In the genomic region with DNA sequence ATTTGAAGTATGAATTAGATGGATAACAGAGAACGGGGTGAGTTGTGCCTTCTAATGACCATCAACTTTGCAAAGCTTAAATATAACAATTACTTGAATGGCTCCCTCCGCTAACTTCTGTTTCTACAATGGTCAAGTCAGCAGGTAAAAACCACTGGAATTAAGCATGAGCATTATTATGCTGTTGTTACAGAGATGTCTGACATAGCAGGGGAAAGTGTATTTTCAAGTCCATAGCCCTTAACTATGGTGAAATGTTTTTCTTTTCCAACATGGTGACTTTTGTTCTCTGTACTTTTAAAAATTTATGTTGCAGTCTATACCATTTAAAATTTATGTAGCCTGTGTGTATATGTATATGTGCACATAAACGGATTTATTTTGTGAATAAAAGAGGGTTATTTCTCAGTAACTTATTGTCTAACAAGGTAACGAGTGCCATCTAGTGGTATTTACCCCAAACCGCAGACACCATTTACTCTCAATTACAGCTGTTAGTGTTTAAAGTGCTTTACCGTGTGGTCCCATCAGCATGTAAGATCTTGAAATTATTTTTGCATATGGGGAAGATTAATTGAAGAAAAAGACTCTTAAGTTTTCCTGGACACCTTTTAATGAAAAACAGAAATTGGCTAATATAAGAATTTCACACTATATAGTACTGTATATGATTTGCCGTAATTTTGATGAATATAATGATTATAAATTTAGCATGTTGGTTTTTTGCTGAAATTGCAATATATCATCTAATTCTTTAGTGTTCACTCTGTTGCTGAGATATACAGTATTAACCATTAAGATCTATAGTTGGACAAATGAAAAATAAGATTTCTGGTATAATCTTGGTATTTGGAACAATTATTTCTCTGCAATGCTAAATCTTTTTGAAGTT, we compare ENCODE assay signal across 8 cellular contexts.
DNase-seq lines count a peak whose midpoint lies in the region; ATAC-seq, FAIRE-seq and TF ChIP-seq lines count a peak whose summit lies in the region.

No MANE protein-coding gene starts in this region.

- H3K56ac ChIP-seq in H1 (replicated peaks; ENCODE audit: insufficient read length, low read depth, low read length) = no peak overlapping the region

- TF ChIP-seq CTCF in SU-DHL-6 (IDR thresholded peaks at IDR 0.05; ENCODE audit: insufficient read depth, low read length, poor library complexity, severe bottlenecking) = peak; percentile 78
- TF ChIP-seq CTCF in H1 (IDR thresholded peaks at IDR 0.05; ENCODE audit: control extremely low read depth in 1 of 3, insufficient read depth in 1 of 3, low read depth in 1 of 3, low read length in 3 of 3) = peak in 2 of 3 experiments; percentile 37 to 68; a peak in 2 of 4 replicates
- TF ChIP-seq CTCF in ovary (IDR thresholded peaks at IDR 0.05) = no peak

- H3K4me2 ChIP-seq in SU-DHL-6 (ENCODE audit: low read depth, low read length, poor library complexity, severe bottlenecking) (no peak overlapping the region), H1 (ENCODE audit: insufficient read depth in 1 of 2, low read depth in 2 of 2, low read length in 2 of 2) (peak overlapping the region in 1 of 2 experiments; percentile 8; a peak in 1 of 4 replicates), trophoblast cell (ENCODE audit: low read length) (no peak overlapping the region)

- no peak overlapping the region for H2BK12ac ChIP-seq in H1 (ENCODE audit: low read depth, low read length)
- H2BK12ac ChIP-seq in trophoblast cell (ENCODE audit: low read length) = no peak overlapping the region

- H2BK5ac ChIP-seq in H1 (ENCODE audit: low read depth, low read length) (no peak overlapping the region), trophoblast cell (ENCODE audit: low read depth, low read length, poor library complexity) (no peak overlapping the region)

- FAIRE-seq in H1 (lab: Jason Lieb, UNC) = peak; percentile 48

- H4K12ac ChIP-seq in trophoblast cell (ENCODE audit: low read depth, low read length) = no peak overlapping the region

- POLR2A ChIA-PET in H1 (lab: Charles Lee; ENCODE audit: partially characterized antibody) = interaction anchor here (0.7 to 1.1 kb wide), 2 partner anchors 10 to 78 kb away, joined by 3 to 4 read pairs; a partner anchor contains a TSS

- H4K20me1 ChIP-seq in SU-DHL-6 (ENCODE audit: low read depth, low read length) (no peaks in the 10 kb centered on the region), H1 (replicated peaks in 1 of 2; ENCODE audit: control insufficient read depth in 1 of 2, insufficient read depth in 2 of 2, low read length in 2 of 2) (peaks cover 0 to 2% of the 10 kb centered on the region in 2 experiments)

- no peak overlapping the region for H3K23ac ChIP-seq in H1 (ENCODE audit: insufficient read length)
- no peak overlapping the region for H3K23ac ChIP-seq in trophoblast cell (ENCODE audit: low read length)

- intact Hi-C loops in ovary (cut with DNase I) = no loop called here

- H3K18ac ChIP-seq in H1 (ENCODE audit: extremely low read depth, low read length) (no peak overlapping the region), trophoblast cell (ENCODE audit: low read length) (no peak overlapping the region)

- H3K14ac ChIP-seq in H1 (ENCODE audit: insufficient read length) (no peak overlapping the region), trophoblast cell (ENCODE audit: low read length) (no peak overlapping the region)

- H3K27ac ChIP-seq in SU-DHL-6 (ENCODE audit: low read depth, low read length) (no peak overlapping the region), H1 (ENCODE audit: low read depth, low read length) (no peak overlapping the region), trophoblast cell (ENCODE audit: low read depth, low read length) (no peak overlapping the region), ovary (no peak overlapping the region)

- H3K9me2 ChIP-seq in SU-DHL-6 (replicated peaks; ENCODE audit: insufficient read depth, low read length) = no peaks in the 10 kb centered on the region

- no peak overlapping the region for H3K4me3 ChIP-seq in SU-DHL-6 (ENCODE audit: insufficient read depth, low read length, poor library complexity, severe bottlenecking)
- no peak overlapping the region for H3K4me3 ChIP-seq in H1 (ENCODE audit: extremely low read depth in 1 of 4, insufficient read depth in 2 of 4, low read depth in 3 of 4, low read length in 4 of 4)
- no peak overlapping the region for H3K4me3 ChIP-seq in trophoblast cell (ENCODE audit: low read depth, low read length)
- H3K4me3 ChIP-seq in ovary = no peak overlapping the region

- H2BK120ac ChIP-seq in H1 (replicated peaks; ENCODE audit: low read depth, low read length) = no peak overlapping the region
- no peak overlapping the region for H2BK120ac ChIP-seq in trophoblast cell (ENCODE audit: insufficient read depth, low read length, poor library complexity)

- H4K91ac ChIP-seq in H1 (replicated peaks; ENCODE audit: insufficient read length, low read length) = no peak overlapping the region
- no peak overlapping the region for H4K91ac ChIP-seq in trophoblast cell (ENCODE audit: low read depth, low read length)

- H3K79me1 ChIP-seq in H1 (ENCODE audit: low read depth, low read length) (no peaks in the 10 kb centered on the region), trophoblast cell (ENCODE audit: low read length) (no peaks in the 10 kb centered on the region)

- TF ChIP-seq POLR2A in H1 (IDR thresholded peaks at IDR 0.05; ENCODE audit: control extremely low read depth in 1 of 2, low read depth in 2 of 2, low read length in 2 of 2) = no peak
- no peak for TF ChIP-seq POLR2A in ovary (IDR thresholded peaks at IDR 0.05)

- ATAC-seq in GM18868 (IDR thresholded peaks at IDR 0.05; ENCODE audit: unreplicated experiment) (peak; percentile 84), HG03520 (IDR thresholded peaks at IDR 0.05; ENCODE audit: unreplicated experiment) (peak; percentile 76)

- H3K23me2 ChIP-seq in H1 (ENCODE audit: low read depth, low read length) = no peaks in the 10 kb centered on the region

- H3K36me3 ChIP-seq in SU-DHL-6 (ENCODE audit: low read length) = peaks cover 4% of the 10 kb centered on the region; the same call in 1 of the 2 replicates
- H3K36me3 ChIP-seq in H1 (ENCODE audit: control insufficient read depth in 2 of 4, insufficient read depth in 4 of 4, low read length in 3 of 4) = peaks cover 0 to 4% (median 0%) of the 10 kb centered on the region in 4 experiments; a peak in 1 of 8 replicates
- no peaks in the 10 kb centered on the region for H3K36me3 ChIP-seq in trophoblast cell (ENCODE audit: control insufficient read depth in 1 of 2, insufficient read depth in 2 of 2, low read length in 2 of 2)
- H3K36me3 ChIP-seq in ovary = no peaks in the 10 kb centered on the region

- TF ChIP-seq EP300 in H1 (IDR thresholded peaks at IDR 0.05; ENCODE audit: borderline replicate concordance in 1 of 2, low read depth in 2 of 2, low read length in 2 of 2) = no peak
- no peak for TF ChIP-seq EP300 in ovary (IDR thresholded peaks at IDR 0.05)

- H2BK20ac ChIP-seq in H1 (ENCODE audit: low read length) = no peak overlapping the region

- TF ChIP-seq RAD21 in H1 (IDR thresholded peaks at IDR 0.05 in 1 of 2, conservative IDR thresholded peaks at IDR 0.05 in 1 of 2; ENCODE audit: low read depth in 2 of 2, low read length in 2 of 2) = peak; percentile 80 to 83

- H4K8ac ChIP-seq in H1 (ENCODE audit: extremely low read depth, insufficient read depth, low read length) (no peak overlapping the region), trophoblast cell (ENCODE audit: low read depth, low read length) (no peak overlapping the region)

- H3K9me3 ChIP-seq in SU-DHL-6 (ENCODE audit: insufficient read depth, low read length) (no peaks in the 10 kb centered on the region), H1 (ENCODE audit: insufficient read depth in 2 of 2, low read depth in 1 of 2, low read length in 1 of 2) (no peaks in the 10 kb centered on the region), trophoblast cell (ENCODE audit: insufficient read depth, low read depth, low read length) (no peaks in the 10 kb centered on the region), ovary (no peaks in the 10 kb centered on the region)

- peaks cover 7% of the 10 kb centered on the region; the same call in 1 of the 2 replicates for H3F3A ChIP-seq in SU-DHL-6 (ENCODE audit: insufficient read depth)

- H3K79me2 ChIP-seq in SU-DHL-6 (ENCODE audit: insufficient read depth, low read length) (no peaks in the 10 kb centered on the region), H1 (ENCODE audit: control insufficient read depth in 1 of 2, insufficient read depth in 2 of 2, low read length in 2 of 2) (peaks cover 0 to 30% of the 10 kb centered on the region in 2 experiments; a peak in 2 of 4 replicates), trophoblast cell (ENCODE audit: control insufficient read depth, insufficient read depth, low read length, poor library complexity) (no peaks in the 10 kb centered on the region)

- H3K27me3 ChIP-seq in SU-DHL-6 (ENCODE audit: low read length) = no peaks in the 10 kb centered on the region
- H3K27me3 ChIP-seq in H1 (replicated peaks in 1 of 4; ENCODE audit: control insufficient read depth in 3 of 4, extremely low read depth in 1 of 4, insufficient read depth in 3 of 4, low read length in 3 of 4) = no peaks in the 10 kb centered on the region
- no peaks in the 10 kb centered on the region for H3K27me3 ChIP-seq in trophoblast cell (ENCODE audit: insufficient read depth, low read length)
- H3K27me3 ChIP-seq in ovary = no peaks in the 10 kb centered on the region

- H2AK5ac ChIP-seq in H1 (ENCODE audit: low read depth, low read length) (no peak overlapping the region), trophoblast cell (ENCODE audit: low read length) (no peak overlapping the region)

- CTCF ChIA-PET in H1 (lab: Charles Lee; ENCODE audit: partially characterized antibody) = interaction anchor here (0.6 to 4.0 kb wide), 28 partner anchors 8 to 938 kb away, joined by 3 to 28 read pairs (median 4); a partner anchor contains a TSS

- no peak overlapping the region for H2AFZ ChIP-seq in SU-DHL-6 (ENCODE audit: low read depth, low read length, severe bottlenecking)
- H2AFZ ChIP-seq in H1 (ENCODE audit: low read length) = no peak overlapping the region
- H2AFZ ChIP-seq in trophoblast cell (ENCODE audit: insufficient read depth, low read length, poor library complexity) = no peak overlapping the region

- H2BK15ac ChIP-seq in H1 (ENCODE audit: low read length) = no peak overlapping the region

- DNase-seq in CMK (ENCODE audit: low read depth) (peak; percentile 15), H1 (ENCODE audit: low read depth in 1 of 2, low spot score in 2 of 2) (no peak), trophoblast cell (peak; percentile 33 to 74), cortex of kidney (lab: John Stamatoyannopoulos, UW) (no peak), ovary (no peak)

- H3K4ac ChIP-seq in H1 (replicated peaks; ENCODE audit: insufficient read length, low read depth, low read length) = no peak overlapping the region
- H3K4ac ChIP-seq in trophoblast cell (ENCODE audit: low read depth, low read length) = no peak overlapping the region

- 30% methylated on average over 7 of the region's 7 CpGs; no CpG with 5 or more reads in 1 of the 2 experiments for whole genome bisulfite sequencing in H1 (ENCODE audit: extremely low coverage in 1 of 2, insufficient coverage in 1 of 2, insufficient read length in 1 of 2, insufficient replicate concordance in 2 of 2, low coverage in 1 of 2, low lambda C conversion rate in 2 of 2, missing lambda C conversion rate in 1 of 2), 2 experiments
- no CpG with 5 or more reads among the region's 7 CpGs for WGBS in trophoblast cell (ENCODE audit: extremely low coverage, insufficient coverage, insufficient read length)
- 81 to 90% (median 84%) methylated on average over 7 of the region's 7 CpGs for WGBS in ovary, 3 donors

- no peak overlapping the region for H3K9ac ChIP-seq in SU-DHL-6 (ENCODE audit: low read length)
- no peak overlapping the region for H3K9ac ChIP-seq in H1 (replicated peaks in 1 of 4; ENCODE audit: extremely low read depth in 1 of 4, low read depth in 3 of 4, low read length in 3 of 4)
- no peak overlapping the region for H3K9ac ChIP-seq in trophoblast cell (ENCODE audit: low read length)

- no peak overlapping the region for H4K5ac ChIP-seq in H1 (ENCODE audit: insufficient read length, low read depth, low read length)

- H3K4me1 ChIP-seq in H1 (replicated peaks in 1 of 4; ENCODE audit: control insufficient read depth in 3 of 4, insufficient read depth in 4 of 4, low read length in 3 of 4) (peaks cover 0 to 2% (median 0%) of the 10 kb centered on the region in 4 experiments; a peak in 2 of 7 replicates), trophoblast cell (ENCODE audit: control insufficient read depth in 1 of 2, insufficient read depth in 2 of 2, low read length in 2 of 2) (no peaks in the 10 kb centered on the region), ovary (ENCODE audit: insufficient read depth) (no peaks in the 10 kb centered on the region)

Comparison
In these comparisons a context has a peak if more than half of its experiments do, and no peak if none do; other contexts are left out.
1. DNase-seq: peak in CMK (single experiment) and trophoblast cell (2 of 2); none in H1 (0 of 2), cortex of kidney (single experiment) and ovary (0 of 5).
2. CTCF ChIP-seq: peak in SU-DHL-6 (single experiment) and H1 (2 of 3); none in ovary (0 of 3).